In the genomic region with DNA sequence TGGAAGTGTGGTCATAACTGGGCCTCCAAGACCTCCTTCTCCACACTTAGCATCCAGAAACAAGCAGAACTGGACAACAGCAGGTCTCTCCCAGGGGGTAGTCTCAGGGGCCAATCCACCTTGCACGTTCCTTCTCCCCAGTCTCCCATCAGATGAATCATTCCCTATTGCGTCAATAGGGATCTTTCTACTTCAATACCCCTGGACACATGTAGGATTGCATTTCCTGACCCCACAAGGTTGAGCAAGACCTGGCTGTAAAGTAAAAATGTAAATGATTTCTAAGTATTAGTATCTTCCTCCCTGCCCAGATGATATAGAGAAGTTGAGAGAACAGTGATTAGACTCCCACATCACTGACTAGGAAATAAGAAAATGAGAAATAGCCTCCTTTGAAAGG, we compare ENCODE assay signal across 19 cellular contexts.
"Had no signal": no experiment of that assay in that cellular context is flagged by ENCODE, and none has a peak within 500 bp of the region (broad histone marks: within the 10 kb centered on the region; RNA-seq: fewer than 3 reads in every experiment).

No MANE protein-coding gene starts in this region.

- H3K36me3 ChIP-seq: gastrocnemius medialis, heart right ventricle, spleen had no signal

- H3K27ac Mint-ChIP-seq: memory B cell; natural killer cell treated with Interleukin-12 subunit alpha and Interleukin-12 subunit beta and Interleukin-15 and Interleukin-18, amount 100 ng/mL, for 72 hours had no signal

- ATAC-seq: gastrocnemius medialis; heart right ventricle; left lobe of liver; natural killer cell treated with Interleukin-12 subunit alpha and Interleukin-12 subunit beta and Interleukin-15 and Interleukin-18, amount 100 ng/mL, for 72 hours; psoas muscle; sciatic nerve had no signal

- H3K36me3 Mint-ChIP-seq: natural killer cell treated with Interleukin-12 subunit alpha and Interleukin-12 subunit beta and Interleukin-15 and Interleukin-18, amount 100 ng/mL, for 72 hours had no signal

- DNase-seq: cortex of kidney; dorsolateral prefrontal cortex; effector CD8-positive, alpha-beta T cell; gastrocnemius medialis; heart right ventricle; hypothalamus; islet precursor cell; midbrain; psoas muscle; spleen; stimulated activated CD4-positive, alpha-beta T cell treated with anti-CD3 and anti-CD28 coated beads, Interleukin-15, amount 100 ng/mL, for 24 hours; stimulated activated CD4-positive, alpha-beta T cell treated with anti-CD3 and anti-CD28 coated beads, Interleukin-1b, Interleukin-23, amount 100 ng/mL, for 48 hours; stimulated activated CD4-positive, alpha-beta T cell treated with anti-CD3 and anti-CD28 coated beads, Interleukin-4, amount 100 ng/mL, for 24 hours; stimulated activated naive CD4-positive, alpha-beta T cell treated with Interleukin-2 at 50 U/mL for 16 hours; trophoblast cell had no signal

- H3K9me3 Mint-ChIP-seq: memory B cell; natural killer cell treated with Interleukin-12 subunit alpha and Interleukin-12 subunit beta and Interleukin-15 and Interleukin-18, amount 100 ng/mL, for 72 hours had no signal

- H3K4me3 ChIP-seq: dorsolateral prefrontal cortex, gastrocnemius medialis, heart right ventricle, psoas muscle, spleen had no signal

- H3K4me3 Mint-ChIP-seq: memory B cell; natural killer cell treated with Interleukin-12 subunit alpha and Interleukin-12 subunit beta and Interleukin-15 and Interleukin-18, amount 100 ng/mL, for 72 hours had no signal
